Comparison of ENCODE assay signal across 19 cellular contexts in genomic region chr3:158108596-158108995, GRCh38. TPM values are rescaled to one million over a fixed set of nuclear protein-coding genes. Genes with fewer than 3 reads are reported as not detected.
DNase-seq lines count a peak whose midpoint lies in the region; ATAC-seq and TF ChIP-seq lines count a peak whose summit lies in the region.
"Had no signal": no experiment of that assay in that cellular context is flagged by ENCODE, and none has a peak within 500 bp of the region (broad histone marks: within the 10 kb centered on the region; RNA-seq: fewer than 3 reads in every experiment).

No MANE protein-coding gene starts in this region.

- H3K27me3 ChIP-seq in Loucy (ENCODE audit: insufficient read depth, low read length, poor library complexity, severe bottlenecking) (no peaks in the 10 kb centered on the region), adrenal gland (peaks cover 48% of the 10 kb centered on the region)

- peak overlapping the region; percentile 72 for H3K9ac ChIP-seq in Loucy (ENCODE audit: low read depth, low read length, poor library complexity, severe bottlenecking)

- H3K79me2 ChIP-seq in Loucy (ENCODE audit: insufficient read depth, low read length): peaks cover 35% of the 10 kb centered on the region

- no peak for DNase-seq in activated T-cell treated with anti-CD3 and anti-CD28 coated beads, Interleukin-2, amount 50 U/mL, for 4 hours
- DNase-seq in activated T-cell treated with anti-CD3 and anti-CD28 coated beads, Interleukin-2, amount 50 U/mL, for 1 hour: no peak
- DNase-seq in activated T-helper 2 cell treated with anti-CD3 and anti-CD28 coated beads, Interferon-gamma antibody, Interleukin-2, Interleukin-4, amounts not matched to agents 10 μg/mL and 5 μg/mL and 100 μg/mL, durations not matched to agents 14 hours and 24 hours and 36 hours (ENCODE audit: low spot score): no peak
- peak; percentile 30 for DNase-seq in retina
- DNase-seq in adrenal gland: no peak
- no peak for DNase-seq in epidermal melanocyte (ENCODE audit: insufficient read length, low spot score)
- DNase-seq: activated CD4-positive, alpha-beta memory T cell treated with anti-CD3 and anti-CD28 coated beads for 36 hours; activated naive CD4-positive, alpha-beta T cell treated with anti-CD3 and anti-CD28 coated beads for 36 hours; central memory CD4-positive, alpha-beta T cell; islet precursor cell; midbrain; NCI-H146; NCI-H524 treated with DMSO at 0.1 percent for 48 hours had no signal

- peaks cover under 1% of the 10 kb centered on the region for H3K9me3 Mint-ChIP-seq in activated T-cell treated with anti-CD3 and anti-CD28 coated beads, Interleukin-2, amount 50 U/mL, for 4 hours
- peaks cover 9% of the 10 kb centered on the region for H3K9me3 Mint-ChIP-seq in activated T-helper 2 cell treated with anti-CD3 and anti-CD28 coated beads, Interferon-gamma antibody, Interleukin-2, Interleukin-4, amounts not matched to agents 10 μg/mL and 5 μg/mL and 100 μg/mL, durations not matched to agents 14 hours and 24 hours and 36 hours

- H3K27me3 Mint-ChIP-seq in activated T-cell treated with anti-CD3 and anti-CD28 coated beads, Interleukin-2, amount 50 U/mL, for 4 hours (ENCODE audit: low read depth): peaks cover 50% of the 10 kb centered on the region
- H3K27me3 Mint-ChIP-seq in activated T-helper 2 cell treated with anti-CD3 and anti-CD28 coated beads, Interferon-gamma antibody, Interleukin-2, Interleukin-4, amounts not matched to agents 10 μg/mL and 5 μg/mL and 100 μg/mL, durations not matched to agents 14 hours and 24 hours and 36 hours (ENCODE audit: low read depth): peaks cover 51% of the 10 kb centered on the region

- TF ChIP-seq POLR2A in adrenal gland (IDR thresholded peaks at IDR 0.05): no peak

- no peak overlapping the region for H3K27ac Mint-ChIP-seq in activated T-helper 2 cell treated with anti-CD3 and anti-CD28 coated beads, Interferon-gamma antibody, Interleukin-2, Interleukin-4, amounts not matched to agents 10 μg/mL and 5 μg/mL and 100 μg/mL, durations not matched to agents 14 hours and 24 hours and 36 hours
- H3K27ac Mint-ChIP-seq: activated CD4-positive, alpha-beta memory T cell treated with anti-CD3 and anti-CD28 coated beads for 36 hours; activated naive CD4-positive, alpha-beta T cell treated with anti-CD3 and anti-CD28 coated beads for 36 hours; progenitor cell of endocrine pancreas had no signal

- no peaks in the 10 kb centered on the region for H3F3A ChIP-seq in Loucy (ENCODE audit: low read depth)

- peaks cover 8% of the 10 kb centered on the region for H3K36me3 Mint-ChIP-seq in activated T-cell treated with anti-CD3 and anti-CD28 coated beads, Interleukin-2, amount 50 U/mL, for 4 hours (ENCODE audit: insufficient read depth)
- H3K36me3 Mint-ChIP-seq in activated T-helper 2 cell treated with anti-CD3 and anti-CD28 coated beads, Interferon-gamma antibody, Interleukin-2, Interleukin-4, amounts not matched to agents 10 μg/mL and 5 μg/mL and 100 μg/mL, durations not matched to agents 14 hours and 24 hours and 36 hours (ENCODE audit: low read depth): peaks cover 21% of the 10 kb centered on the region

- H3K4me3 ChIP-seq in Loucy (ENCODE audit: low read length, poor library complexity, severe bottlenecking) (no peak overlapping the region), adrenal gland (no peak overlapping the region)

- H3K36me3 ChIP-seq in Loucy (ENCODE audit: insufficient read depth, low read length) (no peaks in the 10 kb centered on the region), adrenal gland (replicated peaks in 1 of 2) (no peaks in the 10 kb centered on the region)

- H3K4me1 Mint-ChIP-seq in activated T-cell treated with anti-CD3 and anti-CD28 coated beads, Interleukin-2, amount 50 U/mL, for 4 hours (ENCODE audit: low read depth): peaks cover 59% of the 10 kb centered on the region
- peaks cover 52% of the 10 kb centered on the region for H3K4me1 Mint-ChIP-seq in activated T-helper 2 cell treated with anti-CD3 and anti-CD28 coated beads, Interferon-gamma antibody, Interleukin-2, Interleukin-4, amounts not matched to agents 10 μg/mL and 5 μg/mL and 100 μg/mL, durations not matched to agents 14 hours and 24 hours and 36 hours (ENCODE audit: low read depth)

- H4K20me1 ChIP-seq in Loucy (ENCODE audit: insufficient read depth, low read length, poor library complexity, severe bottlenecking): peaks cover 14% of the 10 kb centered on the region

- peaks cover 28% of the 10 kb centered on the region for H3K4me1 ChIP-seq in Loucy (ENCODE audit: insufficient read depth, low read length, poor library complexity, severe bottlenecking)
- H3K4me1 ChIP-seq in adrenal gland (replicated peaks in 1 of 2): peaks cover 13 to 36% of the 10 kb centered on the region in 2 donors

- no peak overlapping the region for H3K27ac ChIP-seq in adrenal gland

- H3K9me3 ChIP-seq in Loucy (ENCODE audit: insufficient read depth, low read depth, low read length) (no peaks in the 10 kb centered on the region), adrenal gland (replicated peaks in 1 of 3) (peaks cover 0 to 3% (median 0%) of the 10 kb centered on the region in 3 donors)
- H3K9me3 ChIP-seq: tibial nerve had no signal

- peak overlapping the region; percentile 83 for H3K4me2 ChIP-seq in Loucy (ENCODE audit: low read depth, low read length, poor library complexity, severe bottlenecking)

- peak overlapping the region; percentile 97 for H3K4me3 Mint-ChIP-seq in activated T-cell treated with anti-CD3 and anti-CD28 coated beads, Interleukin-2, amount 50 U/mL, for 4 hours
- H3K4me3 Mint-ChIP-seq in activated T-helper 2 cell treated with anti-CD3 and anti-CD28 coated beads, Interferon-gamma antibody, Interleukin-2, Interleukin-4, amounts not matched to agents 10 μg/mL and 5 μg/mL and 100 μg/mL, durations not matched to agents 14 hours and 24 hours and 36 hours (ENCODE audit: low read depth): peak overlapping the region; percentile 5

- WGBS in adrenal gland, 4 donors: 18 to 34% (median 23%) methylated on average over 2 of the region's 2 CpGs

- no peak for ATAC-seq in activated T-cell treated with anti-CD3 and anti-CD28 coated beads, Interleukin-2, amount 50 U/mL, for 4 hours
- no peak for ATAC-seq in HG02973 (IDR thresholded peaks at IDR 0.05; ENCODE audit: unreplicated experiment)

- H3K9me2 ChIP-seq in Loucy (replicated peaks; ENCODE audit: low read depth, low read length): no peaks in the 10 kb centered on the region

- intact Hi-C loops in activated T-helper 2 cell treated with anti-CD3 and anti-CD28 coated beads, Interferon-gamma antibody, Interleukin-2, Interleukin-4, amounts not matched to agents 10 μg/mL and 5 μg/mL and 100 μg/mL, durations not matched to agents 14 hours and 24 hours and 36 hours (cut with micrococcal nuclease): loop anchor here (5.0 kb wide), 1 partner anchor 429 kb away; no protein-coding TSS in a partner anchor
- intact Hi-C loops in adrenal gland (cut with DNase I): no loop called here

- no peak for TF ChIP-seq CTCF in Loucy (conservative IDR thresholded peaks at IDR 0.05; ENCODE audit: low read length)
- TF ChIP-seq CTCF in adrenal gland (IDR thresholded peaks at IDR 0.05): no peak

- H2AFZ ChIP-seq in Loucy (ENCODE audit: low read length): peak overlapping the region; percentile 99; the same call in 1 of the 2 replicates

RNA-seq across cellular contexts. Expression of gene RSRC1, which starts 1.3 kb away (rescaled TPM):
- 10 to 100 TPM; 31.6 to 32.4 (median 32.1) TPM for total RNA-seq in activated T-cell treated with anti-CD3 and anti-CD28 coated beads, Interleukin-2, amount 50 U/mL, for 4 hours
- total RNA-seq in activated T-helper 2 cell treated with anti-CD3 and anti-CD28 coated beads, Interferon-gamma antibody, Interleukin-2, Interleukin-4, amounts not matched to agents 10 μg/mL and 5 μg/mL and 100 μg/mL, durations not matched to agents 14 hours and 24 hours and 36 hours: 46.5 and 46.9 TPM in 2 replicates
- 100 to 1,000 TPM in 1 of 8 donors, 10 to 100 TPM in 7; 21.5 to 125 (median 37.5) TPM for total RNA-seq in adrenal gland
- polyA plus RNA-seq in adrenal gland: 10 to 100 TPM; 12.6 to 45.5 (median 18.7) TPM

RNA-seq across cellular contexts. Expression of gene SHOX2, which starts 2.4 kb away (rescaled TPM):
- total RNA-seq in activated T-cell treated with anti-CD3 and anti-CD28 coated beads, Interleukin-2, amount 50 U/mL, for 4 hours: not detected
- not detected in 2 replicates for total RNA-seq in activated T-helper 2 cell treated with anti-CD3 and anti-CD28 coated beads, Interferon-gamma antibody, Interleukin-2, Interleukin-4, amounts not matched to agents 10 μg/mL and 5 μg/mL and 100 μg/mL, durations not matched to agents 14 hours and 24 hours and 36 hours
- under 1 TPM in 2 of 8 donors, not detected in 6; 0.09 to 0.22 TPM for total RNA-seq in adrenal gland
- polyA plus RNA-seq in adrenal gland: under 1 TPM; 0.04 to 0.40 (median 0.10) TPM
- total RNA-seq: activated CD4-positive, alpha-beta memory T cell treated with anti-CD3 and anti-CD28 coated beads for 36 hours; activated naive CD4-positive, alpha-beta T cell treated with anti-CD3 and anti-CD28 coated beads for 36 hours; endothelial cell of umbilical vein; glomerular endothelial cell had no signal
- polyA plus RNA-seq: endothelial cell of umbilical vein had no signal
